ENCODE assay signal across 8 cellular contexts in the genomic region with DNA sequence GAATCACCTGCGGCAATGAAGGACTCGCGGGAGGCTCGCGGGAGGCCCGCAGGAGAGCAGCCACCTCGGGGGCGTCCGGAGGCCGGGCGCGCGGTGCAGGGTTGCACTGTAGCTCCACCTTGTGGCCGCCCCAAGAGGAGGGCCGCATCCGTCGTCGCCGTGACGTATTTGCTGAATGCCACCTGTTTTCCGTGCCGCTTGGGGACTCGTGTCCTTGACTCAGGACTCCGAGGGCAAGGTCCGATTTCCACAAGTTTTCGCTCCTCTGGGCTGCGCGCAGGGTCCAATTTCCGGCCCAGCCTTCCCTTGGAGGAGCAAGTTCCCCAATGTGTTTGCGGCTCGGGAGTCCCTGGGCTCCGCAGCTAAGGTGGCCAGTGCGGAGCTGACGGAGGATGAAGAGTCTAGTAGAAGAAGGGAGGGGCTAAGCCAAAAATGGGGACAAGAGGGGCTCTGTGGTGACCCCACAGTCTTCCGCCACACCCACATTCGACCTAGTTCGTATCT. TPM values are rescaled to one million over a fixed set of nuclear protein-coding genes. Genes with fewer than 3 reads are reported as not detected.
DNase-seq lines count a peak whose midpoint lies in the region; ATAC-seq, FAIRE-seq and TF ChIP-seq lines count a peak whose summit lies in the region.

No MANE protein-coding gene starts in this region.

- no peak for TF ChIP-seq EP300 in A549 (IDR thresholded peaks at IDR 0.05)

- DNase-seq in A549 (ENCODE audit: low read depth in 1 of 2, low spot score in 1 of 2) (peak; percentile 53 to 70), NCI-H345 treated with DMSO at 0.1 percent for 48 hours (lab: John Stamatoyannopoulos, UW; ENCODE audit: unreplicated experiment) (peak; percentile 46), colonic mucosa (peak; percentile 77)
- DNase-seq in activated CD4-positive, alpha-beta T cell treated with anti-CD3 and anti-CD28 coated beads for 4 hours = peak; percentile 70 to 75
- peak; percentile 33 to 67 (median 40) for DNase-seq in stimulated activated CD4-positive, alpha-beta T cell treated with anti-CD3 and anti-CD28 coated beads, TNF-alpha, amount 100 ng/mL, for 24 hours (ENCODE audit: low read depth in 3 of 3)

- POLR2A ChIA-PET in A549 (lab: Yijun Ruan, JAX) = interaction anchor here (0.8 to 1.8 kb wide), 4 partner anchors 10 to 301 kb away, joined by 3 to 10 read pairs (median 4); a partner anchor contains a TSS

- FAIRE-seq in A549 (lab: Jason Lieb, UNC) = peak; percentile 54

- WGBS in A549 (ENCODE audit: missing lambda C conversion rate) = under 1% methylated on average over 24 of the region's 37 CpGs
- under 1% methylated on average over 37 of the region's 37 CpGs for WGBS in liver

- H3K4me2 ChIP-seq in A549 = peak overlapping the region; percentile 95

- intact Hi-C loops in colonic mucosa (cut with DNase I) = no loop called here

- CTCF ChIA-PET in A549 (lab: Yijun Ruan, JAX) = interaction anchor here (0.7 to 4.8 kb wide), 14 partner anchors 10 to 396 kb away, joined by 3 to 44 read pairs (median 3); a partner anchor contains a TSS

- peak; percentile 65 for TF ChIP-seq CTCF in A549 (IDR thresholded peaks at IDR 0.05)
- TF ChIP-seq CTCF in colonic mucosa (IDR thresholded peaks at IDR 0.05) = peak; percentile 55
- TF ChIP-seq CTCF in liver (IDR thresholded peaks at IDR 0.05; ENCODE audit: low read depth, low read length, missing input control) = peak; percentile 60

- no peaks in the 10 kb centered on the region for H3K9me3 ChIP-seq in A549
- H3K9me3 ChIP-seq in colonic mucosa = no peaks in the 10 kb centered on the region
- no peaks in the 10 kb centered on the region for H3K9me3 ChIP-seq in liver (ENCODE audit: control insufficient read depth in 4 of 4, low read length in 3 of 4)

- H3K27ac ChIP-seq in A549 (peak overlapping the region; percentile 78 to 88), colonic mucosa (peak overlapping the region; percentile 75), liver (ENCODE audit: low read depth in 1 of 2, low read length in 2 of 2) (peak overlapping the region; percentile 65 to 83)

- ATAC-seq in A549 (peak; percentile 70 to 84), GM18519 (IDR thresholded peaks at IDR 0.05; ENCODE audit: low FRiP score, unreplicated experiment) (peak; percentile 47), HG03045 (IDR thresholded peaks at IDR 0.05; ENCODE audit: unreplicated experiment) (peak; percentile 69)

- H3K27me3 ChIP-seq in colonic mucosa (peaks cover 5% of the 10 kb centered on the region), liver (ENCODE audit: control insufficient read depth in 4 of 4, insufficient read depth in 4 of 4, low read length in 3 of 4) (no peaks in the 10 kb centered on the region)

- H3K4me3 ChIP-seq in A549 = peak overlapping the region; percentile 72
- H3K4me3 ChIP-seq in colonic mucosa = peak overlapping the region; percentile 49
- peak overlapping the region; percentile 42 to 83 (median 67) for H3K4me3 ChIP-seq in liver (ENCODE audit: low read depth in 1 of 3, low read length in 3 of 3)

- peaks cover 9% of the 10 kb centered on the region; the same call in 1 of the 3 replicates for H3K4me1 ChIP-seq in A549
- no peaks in the 10 kb centered on the region for H3K4me1 ChIP-seq in colonic mucosa
- H3K4me1 ChIP-seq in liver (ENCODE audit: control insufficient read depth in 4 of 4, insufficient read depth in 4 of 4, low read length in 3 of 4) = peaks cover 2 to 5% (median 3%) of the 10 kb centered on the region in 4 donors

- TF ChIP-seq RAD21 in A549 (conservative IDR thresholded peaks at IDR 0.05 in 1 of 2, IDR thresholded peaks at IDR 0.05 in 1 of 2) = peak; percentile 50 to 66
- peak; percentile 64 to 74 for TF ChIP-seq RAD21 in liver (IDR thresholded peaks at IDR 0.05)

- H3K36me3 ChIP-seq in colonic mucosa (no peaks in the 10 kb centered on the region), liver (ENCODE audit: control insufficient read depth in 4 of 4, insufficient read depth in 3 of 4, low read depth in 1 of 4, low read length in 3 of 4) (no peaks in the 10 kb centered on the region)

- TF ChIP-seq POLR2A in A549 (IDR thresholded peaks at IDR 0.05; ENCODE audit: low read length) = no peak

- H3K9ac ChIP-seq in colonic mucosa (ENCODE audit: low read depth in 2 of 2, low read length in 2 of 2) (peak overlapping the region; percentile 37 to 73), liver (ENCODE audit: low read depth in 1 of 2, low read length in 2 of 2) (peak overlapping the region; percentile 42 to 47)

TF ChIP-seq in A549, 52 proteins besides CTCF, POLR2A, EP300 and RAD21 (continues in another document):
- TF ChIP-seq RARB (CRISPR knock-in tag; IDR thresholded peaks at IDR 0.05) = no peak
- no peak for TF ChIP-seq MYC (IDR thresholded peaks at IDR 0.05; ENCODE audit: borderline replicate concordance, low read length)
- peak; percentile 26; the same call in 1 of the 2 replicates for TF ChIP-seq KDM5A (IDR thresholded peaks at IDR 0.05)
- TF ChIP-seq, protein P1, sequence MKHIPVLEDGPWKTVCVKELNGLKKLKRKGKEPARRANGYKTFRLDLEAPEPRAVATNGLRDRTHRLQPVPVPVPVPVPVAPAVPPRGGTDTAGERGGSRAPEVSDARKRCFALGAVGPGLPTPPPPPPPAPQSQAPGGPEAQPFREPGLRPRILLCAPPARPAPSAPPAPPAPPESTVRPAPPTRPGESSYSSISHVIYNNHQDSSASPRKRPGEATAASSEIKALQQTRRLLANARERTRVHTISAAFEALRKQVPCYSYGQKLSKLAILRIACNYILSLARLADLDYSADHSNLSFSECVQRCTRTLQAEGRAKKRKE (CRISPR knock-in tag; IDR thresholded peaks at IDR 0.05; ENCODE audit: low read depth) = 0 out of 2 replicates have a peak, but pooled peaks have one; percentile 52
- TF ChIP-seq CHD4 (IDR thresholded peaks at IDR 0.05; ENCODE audit: borderline replicate concordance) = no peak
- TF ChIP-seq PHF8 (IDR thresholded peaks at IDR 0.05; ENCODE audit: borderline replicate concordance, low read depth) = peak; percentile 66; the same call in 1 of the 2 replicates
- no peak for TF ChIP-seq JUN (IDR thresholded peaks at IDR 0.05)
- TF ChIP-seq BHLHE40 (IDR thresholded peaks at IDR 0.05; ENCODE audit: low read depth, low read length) = no peak
- peak; percentile 54 for TF ChIP-seq SMC3 (IDR thresholded peaks at IDR 0.05)
- no peak for TF ChIP-seq SREBF2 (IDR thresholded peaks at IDR 0.05)
- TF ChIP-seq, protein P2, sequence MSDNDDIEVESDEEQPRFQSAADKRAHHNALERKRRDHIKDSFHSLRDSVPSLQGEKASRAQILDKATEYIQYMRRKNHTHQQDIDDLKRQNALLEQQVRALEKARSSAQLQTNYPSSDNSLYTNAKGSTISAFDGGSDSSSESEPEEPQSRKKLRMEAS (IDR thresholded peaks at IDR 0.05) = peak; percentile 63

TF ChIP-seq in liver, 16 proteins besides CTCF, POLR2A, EP300 and RAD21 (continues in another document):
- peak in 1 of 2 donors; percentile 47 for TF ChIP-seq RXRA (IDR thresholded peaks at IDR 0.05)
- TF ChIP-seq, protein P2 (IDR thresholded peaks at IDR 0.05) = peak; percentile 54
- TF ChIP-seq, protein P3, sequence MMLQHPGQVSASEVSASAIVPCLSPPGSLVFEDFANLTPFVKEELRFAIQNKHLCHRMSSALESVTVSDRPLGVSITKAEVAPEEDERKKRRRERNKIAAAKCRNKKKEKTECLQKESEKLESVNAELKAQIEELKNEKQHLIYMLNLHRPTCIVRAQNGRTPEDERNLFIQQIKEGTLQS (IDR thresholded peaks at IDR 0.05) = no peak
- TF ChIP-seq, protein P4, sequence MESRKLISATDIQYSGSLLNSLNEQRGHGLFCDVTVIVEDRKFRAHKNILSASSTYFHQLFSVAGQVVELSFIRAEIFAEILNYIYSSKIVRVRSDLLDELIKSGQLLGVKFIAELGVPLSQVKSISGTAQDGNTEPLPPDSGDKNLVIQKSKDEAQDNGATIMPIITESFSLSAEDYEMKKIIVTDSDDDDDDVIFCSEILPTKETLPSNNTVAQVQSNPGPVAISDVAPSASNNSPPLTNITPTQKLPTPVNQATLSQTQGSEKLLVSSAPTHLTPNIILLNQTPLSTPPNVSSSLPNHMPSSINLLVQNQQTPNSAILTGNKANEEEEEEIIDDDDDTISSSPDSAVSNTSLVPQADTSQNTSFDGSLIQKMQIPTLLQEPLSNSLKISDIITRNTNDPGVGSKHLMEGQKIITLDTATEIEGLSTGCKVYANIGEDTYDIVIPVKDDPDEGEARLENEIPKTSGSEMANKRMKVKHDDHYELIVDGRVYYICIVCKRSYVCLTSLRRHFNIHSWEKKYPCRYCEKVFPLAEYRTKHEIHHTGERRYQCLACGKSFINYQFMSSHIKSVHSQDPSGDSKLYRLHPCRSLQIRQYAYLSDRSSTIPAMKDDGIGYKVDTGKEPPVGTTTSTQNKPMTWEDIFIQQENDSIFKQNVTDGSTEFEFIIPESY (IDR thresholded peaks at IDR 0.05) = no peak
- TF ChIP-seq HNF4A (conservative IDR thresholded peaks at IDR 0.05) = peak; percentile 81 to 93
- no peak for TF ChIP-seq YY1 (IDR thresholded peaks at IDR 0.05)
- TF ChIP-seq JUND (IDR thresholded peaks at IDR 0.05) = no peak

RNA-seq across cellular contexts. Expression of a gene that starts 10.7 kb away (rescaled TPM):
- polyA plus RNA-seq in A549 (2011; rRNA removed) (11.2 and 12.8 TPM in 2 replicates), A549 (2017; fragmentation: RNase III; extraction: RNeasy Plus Mini Kit Qiagen cat#74134 plus additional on column Dnase treatment) (3.0 to 3.2 TPM (median 3.1 TPM) in 3 replicates), liver (under 1 TPM; 0.57 to 0.65 TPM)
- 1.9 and 2.3 TPM in 2 replicates for polyA plus RNA-seq in A549 (2012; cell fraction: cytosol; rRNA removed)
- 1.4 and 1.8 TPM in 2 replicates for polyA plus RNA-seq in A549 (2012; cell fraction: nucleus; rRNA removed)
- 7.1 and 7.8 TPM in 2 replicates for polyA minus RNA-seq in A549 (2011; rRNA and poly(A)+ RNA removed)
- total RNA-seq in colonic mucosa (10 to 100 TPM; 68.9 to 78.9 TPM), liver (1 to 10 TPM; 2.8 to 6.5 TPM)

RNA-seq across cellular contexts. Expression of a gene that starts 10.8 kb away (rescaled TPM):
- polyA plus RNA-seq in A549 (2011; rRNA removed) = 0.04 TPM in 2 replicates
- polyA plus RNA-seq in A549 (2012; cell fraction: cytosol; rRNA removed) = 0.08 TPM in 2 replicates
- polyA plus RNA-seq in A549 (2012; cell fraction: nucleus; rRNA removed) = 1.0 and 1.1 TPM in 2 replicates
- 0.12 to 0.18 TPM (median 0.12 TPM) in 3 replicates for polyA plus RNA-seq in A549 (2017; fragmentation: RNase III; extraction: RNeasy Plus Mini Kit Qiagen cat#74134 plus additional on column Dnase treatment)
- polyA minus RNA-seq in A549 (2011; rRNA and poly(A)+ RNA removed) = 0.17 and 0.34 TPM in 2 replicates
- total RNA-seq in colonic mucosa = 10 to 100 TPM in 1 of 2 donors, 1 to 10 TPM in 1; 5.0 to 15.3 TPM
- total RNA-seq in liver = not detected
- polyA plus RNA-seq in liver = not detected

Comparison
In these comparisons a context has a peak if more than half of its experiments do, and no peak if none do; other contexts are left out.
1. Peak in every context shown above with its lines: DNase-seq, ATAC-seq, H3K4me3 ChIP-seq and H3K27ac ChIP-seq.
2. RNA of a gene that starts 10.7 kb away (total RNA-seq): 68.9 to 78.9 TPM in colonic mucosa; 2.8 to 6.5 TPM in liver; every median in the first group is over 4 times any median in the second.
3. RNA of a gene that starts 10.8 kb away (total RNA-seq): 5.0 to 15.3 TPM in colonic mucosa; not detected in liver; every median in the first group is over 4 times any median in the second.